21 cellular contexts compared by ENCODE assay signal in genomic region chr7:12851841-12852240, GRCh38.
"Had no signal": no experiment of that assay in that cellular context is flagged by ENCODE, and none has a peak within 500 bp of the region (broad histone marks: within the 10 kb centered on the region; RNA-seq: fewer than 3 reads in every experiment).

No MANE protein-coding gene starts in this region.

- H3K4me1 ChIP-seq: ascending aorta, body of pancreas had no signal

- H3K36me3 ChIP-seq: ascending aorta, cardiac muscle cell had no signal

- DNase-seq: activated CD4-positive, alpha-beta T cell treated with anti-CD3 and anti-CD28 coated beads for 48 hours; activated CD4-positive, alpha-beta T cell treated with anti-CD3 and anti-CD28 coated beads, Interleukin-2, amount 50 U/mL, for 4 hours; activated CD4-positive, CD25-positive, alpha-beta regulatory T cell treated with anti-CD3 and anti-CD28 coated beads, Interleukin-2, amount 50 U/mL, for 72 hours; activated CD8-positive, alpha-beta memory T cell treated with anti-CD3 and anti-CD28 coated beads, Interleukin-2, amount 50 U/mL, for 48 hours; activated CD8-positive, alpha-beta T cell treated with anti-CD3 and anti-CD28 coated beads, Interleukin-2, amount 10 ng/mL, durations not matched to agents 7 days and 5 days; activated T-cell treated with anti-CD3 and anti-CD28 coated beads, Interleukin-2, amount 50 U/mL, for 1 hour; amniotic stem cell; body of pancreas; Karpas-422; NCI-H1048; NCI-H146; NCI-H1930; NCI-H2171; NCI-H2227 treated with DMSO at 0.1 percent for 48 hours; NCI-H526; NCI-H82; SIG-M5; T-helper 17 cell; T-helper 9 cell had no signal

- H3K27ac ChIP-seq: ascending aorta, body of pancreas, cardiac muscle cell had no signal

- H3K4me3 ChIP-seq: ascending aorta, body of pancreas, cardiac muscle cell had no signal

- H3K27me3 ChIP-seq: ascending aorta, body of pancreas, cardiac muscle cell had no signal
